In the genomic region with DNA sequence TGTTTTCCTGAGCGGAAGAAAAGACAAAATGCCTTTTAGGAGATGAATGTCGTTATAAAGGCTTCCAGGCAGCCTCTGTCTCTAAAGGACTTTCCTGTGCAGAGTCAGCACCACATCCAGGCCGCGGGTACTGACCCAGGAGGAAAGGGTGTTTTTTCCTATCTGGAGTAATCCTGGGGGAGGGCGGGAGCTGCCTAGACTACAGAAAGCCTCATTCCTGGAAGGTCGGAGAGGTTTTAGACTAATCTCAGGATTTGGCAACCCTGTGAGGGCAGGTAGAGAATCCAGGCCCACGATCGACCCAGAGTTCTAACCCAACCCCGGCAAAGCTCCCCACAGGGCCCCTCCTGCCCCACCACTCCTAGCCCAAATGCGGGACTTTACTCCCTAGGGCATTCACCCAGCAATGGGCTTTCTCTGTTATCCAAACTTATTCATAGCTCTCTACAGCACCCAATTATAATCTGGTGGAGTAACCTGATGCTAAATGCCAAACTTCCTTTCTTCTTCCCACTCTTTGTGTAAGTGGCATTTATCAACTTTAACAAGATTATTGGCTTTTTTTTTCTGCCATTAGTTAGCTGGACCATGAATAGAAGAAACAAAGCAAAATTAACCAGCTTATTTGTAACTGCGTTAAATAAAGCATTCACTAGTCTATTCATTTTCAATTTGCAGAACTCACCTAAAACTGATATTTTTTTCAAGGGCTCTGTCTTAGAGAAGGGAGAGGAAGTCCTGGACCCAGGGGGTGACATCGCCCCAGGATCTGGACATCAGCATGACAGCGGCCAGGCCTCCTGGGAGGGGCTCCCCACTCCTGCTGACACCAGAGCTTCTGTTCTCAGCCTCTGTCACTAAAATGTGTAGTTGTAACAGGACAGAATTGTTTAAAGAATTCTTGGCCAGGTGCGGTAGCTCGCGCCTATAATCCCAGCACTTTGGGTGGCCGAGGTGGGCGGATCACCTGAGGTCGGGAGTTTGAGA, we compare ENCODE assay signal across 8 cellular contexts. TPM values are rescaled to one million over a fixed set of nuclear protein-coding genes. Genes with fewer than 3 reads are reported as not detected.
A peak's percentile ranks its signal among the peaks of the same experiment; 100 is the strongest.
DNase-seq lines count a peak whose midpoint lies in the region; ATAC-seq and TF ChIP-seq lines count a peak whose summit lies in the region.
"Had no signal": no experiment of that assay in that cellular context is flagged by ENCODE, and none has a peak within 500 bp of the region (broad histone marks: within the 10 kb centered on the region; RNA-seq: fewer than 3 reads in every experiment).

No MANE protein-coding gene starts in this region.

- TF ChIP-seq CTCF in spleen (IDR thresholded peaks at IDR 0.05 in 8 of 11, conservative IDR thresholded peaks at IDR 0.05 in 3 of 11), result no peak

- H3K9ac ChIP-seq in HUES48 (ENCODE audit: low read depth, low read length) (peak overlapping the region; percentile 64), adipocyte (ENCODE audit: low read length) (peak overlapping the region; percentile 81)

- H3K4me1 ChIP-seq in HUES48 (ENCODE audit: control insufficient read depth, insufficient read depth, low read length) (peaks cover 67% of the 10 kb centered on the region), adipocyte (ENCODE audit: control insufficient read depth, insufficient read depth, low read length) (peaks cover 15% of the 10 kb centered on the region), spleen (peaks cover 5 to 44% (median 25%) of the 10 kb centered on the region in 6 donors), SJCRH30 (no peaks in the 10 kb centered on the region)

- DNase-seq in adipocyte (ENCODE audit: low read depth) (no peak), spleen (no peak), SJCRH30 (no peak)
- DNase-seq: effector memory CD4-positive, alpha-beta T cell had no signal

- ATAC-seq in GM18861 (IDR thresholded peaks at IDR 0.05; ENCODE audit: unreplicated experiment), result no peak
- no peak for ATAC-seq in GM18517 (IDR thresholded peaks at IDR 0.05; ENCODE audit: unreplicated experiment)

- H3K9me3 ChIP-seq in HUES48 (ENCODE audit: control insufficient read depth, insufficient read depth, low read length) (no peaks in the 10 kb centered on the region), adipocyte (ENCODE audit: control insufficient read depth, low read length) (no peaks in the 10 kb centered on the region), iPS-18c (ENCODE audit: control insufficient read depth, insufficient read depth, low read length) (peaks cover 3% of the 10 kb centered on the region), spleen (no peaks in the 10 kb centered on the region), SJCRH30 (replicated peaks) (no peaks in the 10 kb centered on the region)

- H3K27ac ChIP-seq in HUES48 (ENCODE audit: low read depth, low read length) (peak overlapping the region; percentile 68), spleen (peak overlapping the region in 7 of 8 donors; percentile 81 to 91 (median 88)), SJCRH30 (no peak overlapping the region)

- H3K27me3 ChIP-seq in HUES48 (ENCODE audit: control insufficient read depth, insufficient read depth, low read length) (peaks cover 7% of the 10 kb centered on the region; the same call in 1 of the 2 replicates), adipocyte (replicated peaks; ENCODE audit: control insufficient read depth, insufficient read depth, low read length) (no peaks in the 10 kb centered on the region), spleen (replicated peaks in 1 of 7) (peaks cover 0 to 42% (median 10%) of the 10 kb centered on the region in 7 donors), SJCRH30 (peaks cover 21% of the 10 kb centered on the region)

- intact Hi-C loops in spleen (cut with DNase I; ENCODE audit: low total_unique reads), result loop anchor here (5.0 kb wide), 1 partner anchor 64 kb away; no protein-coding TSS in a partner anchor

- no peak for TF ChIP-seq POLR2A in spleen (IDR thresholded peaks at IDR 0.05)

- peaks cover 39% of the 10 kb centered on the region for H3K36me3 ChIP-seq in HUES48 (ENCODE audit: control insufficient read depth, insufficient read depth, low read length)
- no peaks in the 10 kb centered on the region for H3K36me3 ChIP-seq in adipocyte (ENCODE audit: control insufficient read depth, insufficient read depth, low read length, severe bottlenecking)
- no peaks in the 10 kb centered on the region for H3K36me3 ChIP-seq in spleen
- H3K36me3 ChIP-seq in SJCRH30, result no peaks in the 10 kb centered on the region

- WGBS in spleen, 5 donors, result 66 to 75% (median 72%) methylated on average over 19 of the region's 19 CpGs

- peak overlapping the region; percentile 92 for H3K4me3 ChIP-seq in HUES48 (ENCODE audit: low read depth, low read length)
- H3K4me3 ChIP-seq in adipocyte (ENCODE audit: low read length), result peak overlapping the region; percentile 91
- peak overlapping the region; percentile 85 for H3K4me3 ChIP-seq in iPS-18c (ENCODE audit: insufficient read depth, low read depth, low read length)
- peak overlapping the region; percentile 58 to 89 (median 70) for H3K4me3 ChIP-seq in spleen
- H3K4me3 ChIP-seq in SJCRH30, result no peak overlapping the region; the same call in 1 of the 2 replicates

RNA-seq across cellular contexts. Expression of gene FAM124A, which starts 1.4 kb away (rescaled TPM):
- 10 to 100 TPM; 17.3 to 39.9 (median 28.6) TPM for total RNA-seq in spleen
- polyA plus RNA-seq in spleen, result 1 to 10 TPM; 2.6 to 7.3 (median 4.0) TPM
- total RNA-seq in SJCRH30 (2014; rRNA removed; shearing (Covaris generic)), result 0.45 and 0.73 TPM in 2 replicates

Comparison
In these comparisons a context has a peak if more than half of its experiments do, and no peak if none do; other contexts are left out.
1. RNA of gene FAM124A, which starts 1.4 kb away (total RNA-seq): 17.3 to 39.9 TPM in spleen; 0.45 to 0.73 TPM in SJCRH30; every median in the first group is over 10 times any median in the second.